ENCODE assay signal across 16 cellular contexts in genomic region chr17:36825113-36825955, GRCh38.
"Had no signal": no experiment of that assay in that cellular context is flagged by ENCODE, and none has a peak within 500 bp of the region (broad histone marks: within the 10 kb centered on the region; RNA-seq: fewer than 3 reads in every experiment).

No MANE protein-coding gene starts in this region.

- H3K9me3 Mint-ChIP-seq: central memory CD8-positive, alpha-beta T cell; immature natural killer cell; nephron progenitor cell; stimulated activated effector memory CD8-positive, alpha-beta T cell treated with anti-CD3 and anti-CD28 coated beads, Interleukin-12 subunit alpha, Interleukin-12 subunit beta, amount 100 ng/mL, for 72 hours; stimulated activated naive CD8-positive, alpha-beta T cell treated with anti-CD3 and anti-CD28 coated beads, Interleukin-15, amount 100 ng/mL, for 72 hours had no signal

- H3K36me3 ChIP-seq: neutrophil, right atrium auricular region, thoracic aorta had no signal

- H3K4me1 Mint-ChIP-seq: central memory CD8-positive, alpha-beta T cell; immature natural killer cell; naive thymus-derived CD4-positive, alpha-beta T cell; stimulated activated effector memory CD8-positive, alpha-beta T cell treated with anti-CD3 and anti-CD28 coated beads, Interleukin-12 subunit alpha, Interleukin-12 subunit beta, amount 100 ng/mL, for 72 hours; stimulated activated naive CD8-positive, alpha-beta T cell treated with anti-CD3 and anti-CD28 coated beads, Interleukin-15, amount 100 ng/mL, for 72 hours had no signal

- ATAC-seq: left ventricle myocardium superior; naive thymus-derived CD4-positive, alpha-beta T cell; stimulated activated effector memory CD8-positive, alpha-beta T cell treated with anti-CD3 and anti-CD28 coated beads, Interleukin-12 subunit alpha, Interleukin-12 subunit beta, amount 100 ng/mL, for 72 hours; stimulated activated naive CD8-positive, alpha-beta T cell treated with anti-CD3 and anti-CD28 coated beads, Interleukin-15, amount 100 ng/mL, for 72 hours had no signal

- H3K4me3 ChIP-seq: lung, right atrium auricular region, thoracic aorta had no signal

- H3K4me3 Mint-ChIP-seq: central memory CD8-positive, alpha-beta T cell; immature natural killer cell; naive thymus-derived CD4-positive, alpha-beta T cell; nephron progenitor cell; stimulated activated effector memory CD8-positive, alpha-beta T cell treated with anti-CD3 and anti-CD28 coated beads, Interleukin-12 subunit alpha, Interleukin-12 subunit beta, amount 100 ng/mL, for 72 hours; stimulated activated naive CD8-positive, alpha-beta T cell treated with anti-CD3 and anti-CD28 coated beads, Interleukin-15, amount 100 ng/mL, for 72 hours had no signal

- DNase-seq: effector memory CD4-positive, alpha-beta T cell; immature natural killer cell; left ventricle myocardium superior; naive thymus-derived CD4-positive, alpha-beta T cell; nephron progenitor cell; small intestine; stimulated activated CD4-positive, alpha-beta T cell treated with anti-CD3 and anti-CD28 coated beads, Interleukin-4, amount 100 ng/mL, for 1 hour; stimulated activated CD8-positive, alpha-beta memory T cell treated with anti-CD3 and anti-CD28 coated beads, Interleukin-4, amount 100 ng/mL, for 48 hours; stimulated activated naive CD8-positive, alpha-beta T cell treated with anti-CD3 and anti-CD28 coated beads, Interleukin-15, amount 100 ng/mL, for 72 hours; trophoblast cell had no signal

- H3K27ac Mint-ChIP-seq: immature natural killer cell; naive thymus-derived CD4-positive, alpha-beta T cell; stimulated activated effector memory CD8-positive, alpha-beta T cell treated with anti-CD3 and anti-CD28 coated beads, Interleukin-12 subunit alpha, Interleukin-12 subunit beta, amount 100 ng/mL, for 72 hours; stimulated activated naive CD8-positive, alpha-beta T cell treated with anti-CD3 and anti-CD28 coated beads, Interleukin-15, amount 100 ng/mL, for 72 hours had no signal

- H3K36me3 Mint-ChIP-seq: immature natural killer cell; stimulated activated effector memory CD8-positive, alpha-beta T cell treated with anti-CD3 and anti-CD28 coated beads, Interleukin-12 subunit alpha, Interleukin-12 subunit beta, amount 100 ng/mL, for 72 hours had no signal
